ENCODE assay signal across 17 cellular contexts in the genomic region with DNA sequence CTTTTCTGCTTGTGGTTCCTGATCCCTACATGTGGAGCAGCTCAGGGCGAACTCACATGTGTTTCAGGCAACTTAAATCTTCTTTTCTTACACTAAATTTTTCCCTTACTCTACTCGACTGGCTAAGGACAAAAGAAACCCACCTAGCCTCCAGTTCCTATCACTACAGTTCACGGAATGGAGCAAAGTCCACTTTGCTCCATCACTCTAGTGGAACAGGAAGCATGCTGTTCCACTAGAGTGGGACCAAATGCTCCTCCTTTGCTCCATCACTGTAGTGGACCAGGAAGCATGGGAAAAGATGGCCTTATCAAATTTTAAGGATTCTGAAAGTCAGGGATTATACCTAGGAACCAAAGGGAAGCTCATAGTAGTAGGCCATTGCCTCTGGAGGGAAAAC. TPM values are rescaled to one million over a fixed set of nuclear protein-coding genes. Genes with fewer than 3 reads are reported as not detected.
DNase-seq lines count a peak whose midpoint lies in the region; ATAC-seq, FAIRE-seq and TF ChIP-seq lines count a peak whose summit lies in the region.
"Had no signal": no experiment of that assay in that cellular context is flagged by ENCODE, and none has a peak within 500 bp of the region (broad histone marks: within the 10 kb centered on the region; RNA-seq: fewer than 3 reads in every experiment).

No MANE protein-coding gene starts in this region.

- H3K9ac ChIP-seq in HepG2 (ENCODE audit: insufficient read depth, low read depth, low read length) = no peak overlapping the region
- H3K9ac ChIP-seq: BLaER1 treated with 17β-estradiol and CSF1 and Interleukin-3, amounts not matched to agents 10 nM and 100 nM had no signal

- H3K4me3 ChIP-seq in HepG2 (replicated peaks in 1 of 3; ENCODE audit: insufficient read depth in 1 of 3, low read depth in 2 of 3, low read length in 3 of 3) = no peak overlapping the region
- H3K4me3 ChIP-seq in right lobe of liver = no peak overlapping the region
- no peak overlapping the region for H3K4me3 ChIP-seq in transverse colon
- H3K4me3 ChIP-seq: BLaER1 treated with 17β-estradiol and CSF1 and Interleukin-3, amounts not matched to agents 10 nM and 100 nM; GM12878; GM23338 had no signal

- TF ChIP-seq EP300 in HepG2 (IDR thresholded peaks at IDR 0.05; ENCODE audit: low read depth in 2 of 2, low read length in 2 of 2) (no peak), HepG2 (CRISPR knock-in tag; IDR thresholded peaks at IDR 0.05; ENCODE audit: borderline replicate concordance) (no peak), transverse colon (IDR thresholded peaks at IDR 0.05; ENCODE audit: low read depth) (no peak)

- no peaks in the 10 kb centered on the region for H3K36me3 ChIP-seq in HepG2 (replicated peaks in 1 of 2; ENCODE audit: control insufficient read depth in 1 of 2, insufficient read depth in 2 of 2, low read length in 2 of 2)
- H3K36me3 ChIP-seq in right lobe of liver = no peaks in the 10 kb centered on the region
- no peaks in the 10 kb centered on the region for H3K36me3 ChIP-seq in transverse colon

- no TSS peak for BruUV-seq in HepG2 (replicated peaks; lab: Mats Ljungman, UMichigan)

- H3K9me3 ChIP-seq in HepG2 (ENCODE audit: low read length) = peaks cover 5% of the 10 kb centered on the region; the same call in 1 of the 2 replicates
- no peaks in the 10 kb centered on the region for H3K9me3 ChIP-seq in right lobe of liver
- H3K9me3 ChIP-seq in transverse colon = peaks cover 0 to 3% of the 10 kb centered on the region in 2 donors

- H3K27ac ChIP-seq in HepG2 (ENCODE audit: extremely low read length, insufficient read depth, low read length) = no peak overlapping the region
- H3K27ac ChIP-seq in right lobe of liver = no peak overlapping the region
- H3K27ac ChIP-seq in transverse colon = peak overlapping the region in 3 of 4 donors; percentile 35 to 50 (median 37)
- H3K27ac ChIP-seq: BLaER1 treated with 17β-estradiol and CSF1 and Interleukin-3, amounts not matched to agents 10 nM and 100 nM had no signal

- no peak for TF ChIP-seq CTCF in activated CD8-positive, alpha-beta T cell treated with anti-CD3 and anti-CD28 coated beads for 36 hours (IDR thresholded peaks at IDR 0.05)
- TF ChIP-seq CTCF in HepG2 (CRISPR knock-in tag; IDR thresholded peaks at IDR 0.05) (no peak), right lobe of liver (IDR thresholded peaks at IDR 0.05) (no peak), transverse colon (IDR thresholded peaks at IDR 0.05) (no peak)

- H3K36me3 Mint-ChIP-seq in activated CD8-positive, alpha-beta T cell treated with anti-CD3 and anti-CD28 coated beads for 36 hours (ENCODE audit: low read depth) = peaks cover 76% of the 10 kb centered on the region
- H3K36me3 Mint-ChIP-seq in activated CD8-positive, alpha-beta T cell treated with anti-CD3 and anti-CD28 coated beads, Interleukin-2, amount 10 ng/mL, durations not matched to agents 7 days and 5 days (ENCODE audit: low read depth) = peaks cover 80% of the 10 kb centered on the region
- peaks cover 78% of the 10 kb centered on the region for H3K36me3 Mint-ChIP-seq in activated naive CD8-positive, alpha-beta T cell treated with anti-CD3 and anti-CD28 coated beads for 36 hours

- peaks cover 55% of the 10 kb centered on the region for H3K4me1 Mint-ChIP-seq in activated CD8-positive, alpha-beta T cell treated with anti-CD3 and anti-CD28 coated beads for 36 hours (ENCODE audit: low read depth)
- peaks cover 34% of the 10 kb centered on the region for H3K4me1 Mint-ChIP-seq in activated CD8-positive, alpha-beta T cell treated with anti-CD3 and anti-CD28 coated beads, Interleukin-2, amount 10 ng/mL, durations not matched to agents 7 days and 5 days (ENCODE audit: low read depth)
- peaks cover 44% of the 10 kb centered on the region for H3K4me1 Mint-ChIP-seq in activated naive CD8-positive, alpha-beta T cell treated with anti-CD3 and anti-CD28 coated beads for 36 hours
- H3K4me1 Mint-ChIP-seq: GM23338 had no signal

- TF ChIP-seq RAD21 in HepG2 (CRISPR knock-in tag; IDR thresholded peaks at IDR 0.05) = no peak

- H3K27me3 Mint-ChIP-seq in activated CD8-positive, alpha-beta T cell treated with anti-CD3 and anti-CD28 coated beads for 36 hours = no peaks in the 10 kb centered on the region
- no peaks in the 10 kb centered on the region for H3K27me3 Mint-ChIP-seq in activated CD8-positive, alpha-beta T cell treated with anti-CD3 and anti-CD28 coated beads, Interleukin-2, amount 10 ng/mL, durations not matched to agents 7 days and 5 days (ENCODE audit: low read depth)
- no peaks in the 10 kb centered on the region for H3K27me3 Mint-ChIP-seq in activated naive CD8-positive, alpha-beta T cell treated with anti-CD3 and anti-CD28 coated beads for 36 hours
- H3K27me3 Mint-ChIP-seq: CD4-positive, CD25-positive, alpha-beta regulatory T cell had no signal

- H3K27ac Mint-ChIP-seq in activated CD8-positive, alpha-beta T cell treated with anti-CD3 and anti-CD28 coated beads for 36 hours = peak overlapping the region; percentile 41
- no peak overlapping the region for H3K27ac Mint-ChIP-seq in activated CD8-positive, alpha-beta T cell treated with anti-CD3 and anti-CD28 coated beads, Interleukin-2, amount 10 ng/mL, durations not matched to agents 7 days and 5 days
- peak overlapping the region; percentile 65 for H3K27ac Mint-ChIP-seq in activated naive CD8-positive, alpha-beta T cell treated with anti-CD3 and anti-CD28 coated beads for 36 hours
- H3K27ac Mint-ChIP-seq: GM23338, H9 had no signal

- CTCF ChIA-PET in activated CD8-positive, alpha-beta T cell treated with anti-CD3 and anti-CD28 coated beads for 36 hours (lab: Charles Lee) = no interaction called here
- CTCF ChIA-PET in activated CD8-positive, alpha-beta T cell treated with anti-CD3 and anti-CD28 coated beads, Interleukin-2, amount 10 ng/mL, durations not matched to agents 7 days and 5 days (lab: Charles Lee) = no interaction called here
- CTCF ChIA-PET in HepG2 (lab: Yijun Ruan, JAX; ENCODE audit: low intra/inter-chr PET ratio, low total read pairs) = no interaction called here

- POLR2A ChIA-PET in activated CD8-positive, alpha-beta T cell treated with anti-CD3 and anti-CD28 coated beads for 36 hours (lab: Charles Lee) = interaction anchor here (0.6 to 1.0 kb wide), 3 partner anchors 29 to 158 kb away, joined by 3 read pairs; no protein-coding TSS in a partner anchor
- POLR2A ChIA-PET in activated CD8-positive, alpha-beta T cell treated with anti-CD3 and anti-CD28 coated beads, Interleukin-2, amount 10 ng/mL, durations not matched to agents 7 days and 5 days (lab: Charles Lee) = interaction anchor here (0.7 kb wide), 1 partner anchor 123 kb away, joined by 3 read pairs; no protein-coding TSS in a partner anchor
- POLR2A ChIA-PET in HepG2 (lab: Yijun Ruan, JAX) = no interaction called here

- DNase-seq in activated CD8-positive, alpha-beta T cell treated with anti-CD3 and anti-CD28 coated beads for 36 hours = no peak
- DNase-seq in activated CD8-positive, alpha-beta T cell treated with anti-CD3 and anti-CD28 coated beads, Interleukin-2, amount 10 ng/mL, durations not matched to agents 7 days and 5 days = no peak
- DNase-seq in HepG2 (ENCODE audit: low spot score) = peak; percentile 7
- DNase-seq in right lobe of liver = no peak
- no peak for DNase-seq in activated naive CD8-positive, alpha-beta T cell treated with anti-CD3 and anti-CD28 coated beads for 36 hours
- no peak for DNase-seq in transverse colon
- no peak for DNase-seq in GM19240 (ENCODE audit: insufficient read length, low spot score)
- DNase-seq in COR-L47 (lab: John Stamatoyannopoulos, UW) = no peak
- DNase-seq: ACHN; CD4-positive, CD25-positive, alpha-beta regulatory T cell; H9 had no signal

- no peak overlapping the region for H3K4me2 ChIP-seq in HepG2 (ENCODE audit: low read depth, low read length)
- H3K4me2 ChIP-seq: BLaER1 treated with 17β-estradiol and CSF1 and Interleukin-3, amounts not matched to agents 10 nM and 100 nM; GM23338 had no signal

- in situ Hi-C loops in HepG2 (cut with HindIII; ENCODE audit: extremely low pct_ligation_motif_present, low pct_unique_long_range_greater_than_20kb) (no loop called here), transverse colon (cut with MboI; ENCODE audit: low pct_ligation_motif_present in 1 of 4, low pct_unique_long_range_greater_than_20kb in 1 of 4, low sequenced_read_pairs in 3 of 4) (no loop called here)

- intact Hi-C loops in activated CD8-positive, alpha-beta T cell treated with anti-CD3 and anti-CD28 coated beads for 36 hours (cut with micrococcal nuclease) = no loop called here
- intact Hi-C loops in HepG2 (cut with micrococcal nuclease; ENCODE audit: unreplicated experiment) (no loop called here), right lobe of liver (cut with DNase I) (no loop called here), transverse colon (cut with DNase I; ENCODE audit: low total_unique reads) (no loop called here)

- no peak overlapping the region for H3K4me3 Mint-ChIP-seq in activated CD8-positive, alpha-beta T cell treated with anti-CD3 and anti-CD28 coated beads for 36 hours
- H3K4me3 Mint-ChIP-seq in activated CD8-positive, alpha-beta T cell treated with anti-CD3 and anti-CD28 coated beads, Interleukin-2, amount 10 ng/mL, durations not matched to agents 7 days and 5 days = no peak overlapping the region
- no peak overlapping the region for H3K4me3 Mint-ChIP-seq in activated naive CD8-positive, alpha-beta T cell treated with anti-CD3 and anti-CD28 coated beads for 36 hours
- H3K4me3 Mint-ChIP-seq: GM23338, H9 had no signal

- FAIRE-seq in HepG2 (lab: Jason Lieb, UNC) = no peak
- FAIRE-seq: D721Med, GM12878, GM18507, HTR-8/SVneo had no signal

- H3K4me1 ChIP-seq in HepG2 (ENCODE audit: insufficient read depth, low read length) (peaks cover 59% of the 10 kb centered on the region), right lobe of liver (peaks cover 0 to 18% (median 4%) of the 10 kb centered on the region in 4 donors), transverse colon (peaks cover 0 to 8% (median 5%) of the 10 kb centered on the region in 4 donors)

- ATAC-seq in activated CD8-positive, alpha-beta T cell treated with anti-CD3 and anti-CD28 coated beads for 36 hours = no peak
- ATAC-seq in activated CD8-positive, alpha-beta T cell treated with anti-CD3 and anti-CD28 coated beads, Interleukin-2, amount 10 ng/mL, durations not matched to agents 7 days and 5 days = no peak
- ATAC-seq in HepG2 (no peak), right lobe of liver (no peak)
- ATAC-seq: GM12878, GM23338 had no signal

- no peak for TF ChIP-seq POLR2A in HepG2 (IDR thresholded peaks at IDR 0.05; ENCODE audit: insufficient read depth in 1 of 2, low read depth in 2 of 2, low read length in 2 of 2)
- TF ChIP-seq POLR2A in right lobe of liver (IDR thresholded peaks at IDR 0.05) = no peak
- TF ChIP-seq POLR2A in transverse colon (IDR thresholded peaks at IDR 0.05) = no peak

- H3K9me3 Mint-ChIP-seq in activated CD8-positive, alpha-beta T cell treated with anti-CD3 and anti-CD28 coated beads for 36 hours = peaks cover 20% of the 10 kb centered on the region
- peaks cover 27% of the 10 kb centered on the region for H3K9me3 Mint-ChIP-seq in activated CD8-positive, alpha-beta T cell treated with anti-CD3 and anti-CD28 coated beads, Interleukin-2, amount 10 ng/mL, durations not matched to agents 7 days and 5 days (ENCODE audit: insufficient read depth)
- H3K9me3 Mint-ChIP-seq in activated naive CD8-positive, alpha-beta T cell treated with anti-CD3 and anti-CD28 coated beads for 36 hours = peaks cover 31% of the 10 kb centered on the region
- H3K9me3 Mint-ChIP-seq: GM23338 had no signal

- H2AFZ ChIP-seq in HepG2 (ENCODE audit: low read length) = no peak overlapping the region
- H2AFZ ChIP-seq: GM23338 had no signal

- H3K27me3 ChIP-seq in HepG2 (ENCODE audit: control insufficient read depth in 1 of 2, insufficient read depth in 2 of 2, low read length in 2 of 2) (no peaks in the 10 kb centered on the region), right lobe of liver (no peaks in the 10 kb centered on the region), transverse colon (no peaks in the 10 kb centered on the region)
- H3K27me3 ChIP-seq: BLaER1 treated with 17β-estradiol and CSF1 and Interleukin-3, amounts not matched to agents 10 nM and 100 nM had no signal

- peaks cover 84% of the 10 kb centered on the region for H3K79me2 ChIP-seq in HepG2 (ENCODE audit: insufficient read depth, low read length)

- 79% methylated on average over 3 of the region's 3 CpGs for WGBS in HepG2 (ENCODE audit: low lambda C conversion rate)
- 81% methylated on average over 2 of the region's 3 CpGs for WGBS in right lobe of liver (ENCODE audit: insufficient coverage, low coverage, low lambda C conversion rate, missing lambda C conversion rate)
- 89 to 91% methylated on average over 3 of the region's 3 CpGs for WGBS in transverse colon (ENCODE audit: low coverage in 1 of 2), 2 donors

- H4K20me1 ChIP-seq in HepG2 (ENCODE audit: insufficient read depth, low read length) = no peaks in the 10 kb centered on the region

RNA-seq across cellular contexts. Expression of a gene that starts 36.1 kb away (rescaled TPM):
- 10 to 100 TPM; 42.3 to 43.1 TPM for total RNA-seq in activated CD8-positive, alpha-beta T cell treated with anti-CD3 and anti-CD28 coated beads for 36 hours
- 10 to 100 TPM; 74.8 to 81.4 TPM for total RNA-seq in activated CD8-positive, alpha-beta T cell treated with anti-CD3 and anti-CD28 coated beads, Interleukin-2, amount 10 ng/mL, durations not matched to agents 7 days and 5 days
- 19.6 and 26.5 TPM in 2 replicates for total RNA-seq in HepG2 (2016; rRNA removed; fragmentation: Illumina TruSeq; extraction: Trizol)
- total RNA-seq in HepG2 (2016; cell fraction: cytosol; rRNA removed; fragmentation: Illumina TruSeq; extraction: Trizol; ENCODE audit: low read depth) = 9.1 and 9.7 TPM in 2 replicates
- 18.7 and 26.8 TPM in 2 replicates for total RNA-seq in HepG2 (2016; cell fraction: insoluble cytoplasmic fraction; rRNA removed; fragmentation: Illumina TruSeq; extraction: Trizol)
- 10.7 and 12.0 TPM in 2 replicates for total RNA-seq in HepG2 (2016; cell fraction: membrane; rRNA removed; fragmentation: Illumina TruSeq; extraction: Trizol)
- 59.3 and 61.3 TPM in 2 replicates for total RNA-seq in HepG2 (2016; cell fraction: nucleus; rRNA removed; fragmentation: Illumina TruSeq; extraction: Trizol)
- polyA plus RNA-seq in HepG2 (2011; rRNA removed) = 12.8 and 14.1 TPM in 2 replicates
- 5.2 and 7.0 TPM in 2 replicates for polyA plus RNA-seq in HepG2 (2011; cell fraction: cytosol; rRNA removed)
- 12.5 and 13.7 TPM in 2 replicates for polyA plus RNA-seq in HepG2 (2011; cell fraction: nucleus; rRNA removed)
- polyA plus RNA-seq in HepG2 (2012) = 13.9 and 22.3 TPM in 2 replicates
- 0.80 and 0.88 TPM in 2 replicates for polyA plus RNA-seq in HepG2 (2016; cell fraction: cytosol; fragmentation: Illumina TruSeq; extraction: Trizol; ENCODE audit: low read depth)
- polyA plus RNA-seq in HepG2 (2016; cell fraction: insoluble cytoplasmic fraction; fragmentation: Illumina TruSeq; extraction: Trizol; ENCODE audit: low read depth) = 12.6 and 13.1 TPM in 2 replicates
- 2.2 and 2.7 TPM in 2 replicates for polyA plus RNA-seq in HepG2 (2016; cell fraction: membrane; fragmentation: Illumina TruSeq; extraction: Trizol; ENCODE audit: low read depth)
- polyA plus RNA-seq in HepG2 (2016; cell fraction: nucleus; fragmentation: Illumina TruSeq; extraction: Trizol; ENCODE audit: insufficient read depth, low read depth) = 26.0 and 26.6 TPM in 2 replicates
- 27.0 and 31.4 TPM in 2 replicates for polyA minus RNA-seq in HepG2 (2011; rRNA and poly(A)+ RNA removed; ENCODE audit: low replicate concordance)
- 29.8 and 43.1 TPM in 2 replicates for polyA minus RNA-seq in HepG2 (2011; cell fraction: cytosol; rRNA and poly(A)+ RNA removed)
- 106 and 119 TPM in 2 replicates for polyA minus RNA-seq in HepG2 (2011; cell fraction: nucleus; rRNA and poly(A)+ RNA removed)
- 10 to 100 TPM; 14.9 to 47.1 (median 28.8) TPM for total RNA-seq in right lobe of liver
- 10 to 100 TPM; 44.4 to 46.5 TPM for total RNA-seq in activated naive CD8-positive, alpha-beta T cell treated with anti-CD3 and anti-CD28 coated beads for 36 hours
- total RNA-seq in transverse colon = 10 to 100 TPM; 48.1 to 91.1 (median 66.1) TPM

Comparison
In these comparisons a context has a peak if more than half of its experiments do, and no peak if none do; other contexts are left out.
1. H3K27ac ChIP-seq: peak in transverse colon (3 of 4); none in HepG2 (single experiment) and right lobe of liver (0 of 3).